25 cellular contexts compared by ENCODE assay signal in the genomic region with DNA sequence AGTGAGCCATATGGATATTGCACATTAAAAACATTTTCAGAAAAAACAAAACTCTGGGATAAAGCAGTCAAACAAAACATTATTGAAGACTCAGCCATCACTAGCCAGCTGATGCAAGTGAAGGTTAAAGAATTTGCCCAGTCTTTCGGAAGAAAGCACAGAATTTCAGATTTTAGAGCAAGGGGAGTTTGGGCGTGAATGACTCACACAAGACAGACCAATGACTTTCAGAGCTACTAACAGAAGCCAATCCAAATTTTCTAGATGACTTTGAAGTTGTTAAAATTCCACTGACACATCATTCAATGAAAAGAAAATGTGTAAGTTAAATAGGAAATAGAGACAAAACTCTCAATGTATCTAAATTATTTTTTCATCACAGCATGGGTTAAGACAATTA. TPM values are rescaled to one million over a fixed set of nuclear protein-coding genes. Genes with fewer than 3 reads are reported as not detected.
A peak's percentile ranks its signal among the peaks of the same experiment; 100 is the strongest.
DNase-seq lines count a peak whose midpoint lies in the region; ATAC-seq lines count a peak whose summit lies in the region.
"Had no signal": no experiment of that assay in that cellular context is flagged by ENCODE, and none has a peak within 500 bp of the region (broad histone marks: within the 10 kb centered on the region; RNA-seq: fewer than 3 reads in every experiment).

No MANE protein-coding gene starts in this region.

- peak overlapping the region; percentile 56 for H3K4me3 Mint-ChIP-seq in activated CD4-positive, alpha-beta T cell treated with anti-CD3 and anti-CD28 coated beads, Interleukin-2, amount 10 ng/mL, durations not matched to agents 24 days and 14 days
- H3K4me3 Mint-ChIP-seq in CD4-positive, alpha-beta memory T cell: peak overlapping the region in 5 of 8 donors; percentile 18 to 100 (median 58)
- H3K4me3 Mint-ChIP-seq in activated T-helper 2 cell treated with anti-CD3 and anti-CD28 coated beads, Interferon-gamma antibody, Interleukin-2, Interleukin-4, amounts not matched to agents 10 μg/mL and 5 μg/mL and 100 μg/mL, durations not matched to agents 14 hours and 24 hours and 36 hours (ENCODE audit: low read depth): no peak overlapping the region
- peak overlapping the region; percentile 99 for H3K4me3 Mint-ChIP-seq in natural killer cell treated with Interleukin-12 subunit alpha and Interleukin-12 subunit beta and Interleukin-15 and Interleukin-18, amount 100 ng/mL, for 72 hours
- H3K4me3 Mint-ChIP-seq: memory B cell had no signal

- ATAC-seq in natural killer cell treated with Interleukin-12 subunit alpha and Interleukin-12 subunit beta and Interleukin-15 and Interleukin-18, amount 100 ng/mL, for 72 hours: no peak
- no peak for ATAC-seq in GM21529 (IDR thresholded peaks at IDR 0.05; ENCODE audit: unreplicated experiment)
- ATAC-seq: pancreas, right lobe of liver, Right ventricle myocardium inferior had no signal

- H3K4me1 ChIP-seq in CD4-positive, alpha-beta memory T cell (ENCODE audit: insufficient read depth, low read length): peaks cover 63% of the 10 kb centered on the region

- peaks cover 7% of the 10 kb centered on the region for H3K9me3 Mint-ChIP-seq in activated CD4-positive, alpha-beta T cell treated with anti-CD3 and anti-CD28 coated beads, Interleukin-2, amount 10 ng/mL, durations not matched to agents 24 days and 14 days
- no peaks in the 10 kb centered on the region for H3K9me3 Mint-ChIP-seq in CD4-positive, alpha-beta memory T cell
- H3K9me3 Mint-ChIP-seq in activated T-helper 2 cell treated with anti-CD3 and anti-CD28 coated beads, Interferon-gamma antibody, Interleukin-2, Interleukin-4, amounts not matched to agents 10 μg/mL and 5 μg/mL and 100 μg/mL, durations not matched to agents 14 hours and 24 hours and 36 hours: peaks cover 4% of the 10 kb centered on the region
- no peaks in the 10 kb centered on the region for H3K9me3 Mint-ChIP-seq in natural killer cell treated with Interleukin-12 subunit alpha and Interleukin-12 subunit beta and Interleukin-15 and Interleukin-18, amount 100 ng/mL, for 72 hours

- no peaks in the 10 kb centered on the region for H3K27me3 ChIP-seq in CD4-positive, alpha-beta memory T cell (ENCODE audit: insufficient read depth, low read length)
- H3K27me3 ChIP-seq: dorsolateral prefrontal cortex, pancreas, right lobe of liver, suprapubic skin, uterus had no signal

- H3K27me3 Mint-ChIP-seq in activated CD4-positive, alpha-beta T cell treated with anti-CD3 and anti-CD28 coated beads, Interleukin-2, amount 10 ng/mL, durations not matched to agents 24 days and 14 days: no peaks in the 10 kb centered on the region
- H3K27me3 Mint-ChIP-seq in CD4-positive, alpha-beta memory T cell: no peaks in the 10 kb centered on the region
- H3K27me3 Mint-ChIP-seq in activated T-helper 2 cell treated with anti-CD3 and anti-CD28 coated beads, Interferon-gamma antibody, Interleukin-2, Interleukin-4, amounts not matched to agents 10 μg/mL and 5 μg/mL and 100 μg/mL, durations not matched to agents 14 hours and 24 hours and 36 hours (ENCODE audit: low read depth): peaks cover under 1% of the 10 kb centered on the region
- no peaks in the 10 kb centered on the region for H3K27me3 Mint-ChIP-seq in natural killer cell treated with Interleukin-12 subunit alpha and Interleukin-12 subunit beta and Interleukin-15 and Interleukin-18, amount 100 ng/mL, for 72 hours
- H3K27me3 Mint-ChIP-seq: memory B cell had no signal

- H3K4me3 ChIP-seq in CD4-positive, alpha-beta memory T cell (ENCODE audit: low read length in 2 of 2): no peak overlapping the region
- H3K4me3 ChIP-seq: pancreas, right lobe of liver, suprapubic skin, uterus had no signal

- H3K36me3 Mint-ChIP-seq in activated CD4-positive, alpha-beta T cell treated with anti-CD3 and anti-CD28 coated beads, Interleukin-2, amount 10 ng/mL, durations not matched to agents 24 days and 14 days (ENCODE audit: low read depth): peaks cover 57% of the 10 kb centered on the region
- peaks cover 51 to 67% of the 10 kb centered on the region in 2 donors for H3K36me3 Mint-ChIP-seq in CD4-positive, alpha-beta memory T cell
- peaks cover 81% of the 10 kb centered on the region for H3K36me3 Mint-ChIP-seq in activated T-helper 2 cell treated with anti-CD3 and anti-CD28 coated beads, Interferon-gamma antibody, Interleukin-2, Interleukin-4, amounts not matched to agents 10 μg/mL and 5 μg/mL and 100 μg/mL, durations not matched to agents 14 hours and 24 hours and 36 hours (ENCODE audit: low read depth)
- peaks cover 43% of the 10 kb centered on the region for H3K36me3 Mint-ChIP-seq in natural killer cell treated with Interleukin-12 subunit alpha and Interleukin-12 subunit beta and Interleukin-15 and Interleukin-18, amount 100 ng/mL, for 72 hours

- no peak for DNase-seq in activated CD4-positive, alpha-beta T cell treated with anti-CD3 and anti-CD28 coated beads, Interleukin-2, amount 10 ng/mL, durations not matched to agents 24 days and 14 days
- DNase-seq in activated CD4-positive, alpha-beta T cell treated with anti-CD3 and anti-CD28 coated beads, Interleukin-2, amount 50 U/mL, for 48 hours: no peak
- no peak for DNase-seq in CD4-positive, alpha-beta memory T cell
- DNase-seq in activated T-helper 2 cell treated with anti-CD3 and anti-CD28 coated beads, Interferon-gamma antibody, Interleukin-2, Interleukin-4, amounts not matched to agents 10 μg/mL and 5 μg/mL and 100 μg/mL, durations not matched to agents 14 hours and 24 hours and 36 hours (ENCODE audit: low spot score): no peak
- no peak for DNase-seq in natural killer cell treated with Interleukin-12 subunit alpha and Interleukin-12 subunit beta and Interleukin-15 and Interleukin-18, amount 100 ng/mL, for 72 hours (ENCODE audit: low spot score)
- no peak for DNase-seq in NCI-H345 treated with DMSO at 0.1 percent for 48 hours (lab: John Stamatoyannopoulos, UW; ENCODE audit: unreplicated experiment)
- no peak for DNase-seq in D341Med (ENCODE audit: low spot score)
- DNase-seq: amygdala; central memory CD4-positive, alpha-beta T cell; dorsolateral prefrontal cortex; GOT3; head of caudate nucleus; NCI-H1048; NCI-H1930; NCI-H226; OCI-M1; pancreas; right lobe of liver; uterus had no signal

- intact Hi-C loops in activated CD4-positive, alpha-beta T cell treated with anti-CD3 and anti-CD28 coated beads, Interleukin-2, amount 10 ng/mL, durations not matched to agents 24 days and 14 days (cut with micrococcal nuclease): loop anchor here (1.0 kb wide), 1 partner anchor 9 kb away; no protein-coding TSS in a partner anchor
- intact Hi-C loops in CD4-positive, alpha-beta memory T cell (cut with micrococcal nuclease): no loop called here
- intact Hi-C loops in activated T-helper 2 cell treated with anti-CD3 and anti-CD28 coated beads, Interferon-gamma antibody, Interleukin-2, Interleukin-4, amounts not matched to agents 10 μg/mL and 5 μg/mL and 100 μg/mL, durations not matched to agents 14 hours and 24 hours and 36 hours (cut with micrococcal nuclease): loop anchor here (1.0 to 10.0 kb wide), 2 partner anchors 9 to 131 kb away; a partner anchor contains a TSS

- peaks cover 59% of the 10 kb centered on the region for H3K4me1 Mint-ChIP-seq in activated CD4-positive, alpha-beta T cell treated with anti-CD3 and anti-CD28 coated beads, Interleukin-2, amount 10 ng/mL, durations not matched to agents 24 days and 14 days
- H3K4me1 Mint-ChIP-seq in CD4-positive, alpha-beta memory T cell: peaks cover 55 to 84% (median 69%) of the 10 kb centered on the region in 4 donors
- H3K4me1 Mint-ChIP-seq in activated T-helper 2 cell treated with anti-CD3 and anti-CD28 coated beads, Interferon-gamma antibody, Interleukin-2, Interleukin-4, amounts not matched to agents 10 μg/mL and 5 μg/mL and 100 μg/mL, durations not matched to agents 14 hours and 24 hours and 36 hours (ENCODE audit: low read depth): peaks cover 56% of the 10 kb centered on the region
- peaks cover 60 to 75% of the 10 kb centered on the region in 2 donors for H3K4me1 Mint-ChIP-seq in natural killer cell treated with Interleukin-12 subunit alpha and Interleukin-12 subunit beta and Interleukin-15 and Interleukin-18, amount 100 ng/mL, for 72 hours (ENCODE audit: low read depth in 2 of 2)

- POLR2A ChIA-PET in CD4-positive, alpha-beta memory T cell (lab: Charles Lee; ENCODE audit: partially characterized antibody): interaction anchor here (3.4 to 34.5 kb wide), 4 partner anchors 11 to 65 kb away, joined by 11 to 1401 read pairs (median 353); a partner anchor contains a TSS

- peaks cover 16% of the 10 kb centered on the region for H3K36me3 ChIP-seq in CD4-positive, alpha-beta memory T cell (ENCODE audit: insufficient read depth, low read length)
- H3K36me3 ChIP-seq: uterus had no signal

- peak overlapping the region; percentile 40 for H3K27ac Mint-ChIP-seq in activated CD4-positive, alpha-beta T cell treated with anti-CD3 and anti-CD28 coated beads, Interleukin-2, amount 10 ng/mL, durations not matched to agents 24 days and 14 days
- H3K27ac Mint-ChIP-seq in CD4-positive, alpha-beta memory T cell: peak overlapping the region in 6 of 7 donors; percentile 47 to 90 (median 65)
- H3K27ac Mint-ChIP-seq in activated T-helper 2 cell treated with anti-CD3 and anti-CD28 coated beads, Interferon-gamma antibody, Interleukin-2, Interleukin-4, amounts not matched to agents 10 μg/mL and 5 μg/mL and 100 μg/mL, durations not matched to agents 14 hours and 24 hours and 36 hours: peak overlapping the region; percentile 33
- peak overlapping the region; percentile 94 to 98 for H3K27ac Mint-ChIP-seq in natural killer cell treated with Interleukin-12 subunit alpha and Interleukin-12 subunit beta and Interleukin-15 and Interleukin-18, amount 100 ng/mL, for 72 hours
- H3K27ac Mint-ChIP-seq: memory B cell had no signal

- no peak overlapping the region for H3K27ac ChIP-seq in CD4-positive, alpha-beta memory T cell (ENCODE audit: low read depth, low read length)
- H3K27ac ChIP-seq: dorsolateral prefrontal cortex, pancreas, right lobe of liver, suprapubic skin, uterus had no signal

- CTCF ChIA-PET in CD4-positive, alpha-beta memory T cell (lab: Charles Lee; ENCODE audit: partially characterized antibody): interaction anchor here (1.4 to 12.1 kb wide), 6 partner anchors 11 to 168 kb away, joined by 4 to 189 read pairs (median 6); a partner anchor contains a TSS

- no peaks in the 10 kb centered on the region for H3K9me3 ChIP-seq in CD4-positive, alpha-beta memory T cell (ENCODE audit: control insufficient read depth in 1 of 2, low read length in 2 of 2)
- H3K9me3 ChIP-seq: pancreas, right lobe of liver, suprapubic skin, uterus had no signal

RNA-seq across cellular contexts. Expression of a gene that starts 4.0 kb away (rescaled TPM):
- total RNA-seq in activated CD4-positive, alpha-beta T cell treated with anti-CD3 and anti-CD28 coated beads, Interleukin-2, amount 10 ng/mL, durations not matched to agents 24 days and 14 days: 51.4 TPM in 2 replicates
- total RNA-seq in CD4-positive, alpha-beta memory T cell: 100 to 1,000 TPM; 127 to 134 TPM
- polyA plus RNA-seq in CD4-positive, alpha-beta memory T cell: 100 to 1,000 TPM; 132 to 147 TPM
- 46.6 and 49.6 TPM in 2 replicates for total RNA-seq in activated T-helper 2 cell treated with anti-CD3 and anti-CD28 coated beads, Interferon-gamma antibody, Interleukin-2, Interleukin-4, amounts not matched to agents 10 μg/mL and 5 μg/mL and 100 μg/mL, durations not matched to agents 14 hours and 24 hours and 36 hours
- 10 to 100 TPM; 44.0 to 55.1 TPM for total RNA-seq in natural killer cell treated with Interleukin-12 subunit alpha and Interleukin-12 subunit beta and Interleukin-15 and Interleukin-18, amount 100 ng/mL, for 72 hours

RNA-seq across cellular contexts. Expression of a gene that starts 10.3 kb away (rescaled TPM):
- 20.1 and 21.4 TPM in 2 replicates for total RNA-seq in activated CD4-positive, alpha-beta T cell treated with anti-CD3 and anti-CD28 coated beads, Interleukin-2, amount 10 ng/mL, durations not matched to agents 24 days and 14 days
- 10 to 100 TPM; 35.3 to 37.8 TPM for total RNA-seq in CD4-positive, alpha-beta memory T cell
- 10 to 100 TPM; 72.6 to 76.2 TPM for polyA plus RNA-seq in CD4-positive, alpha-beta memory T cell
- total RNA-seq in activated T-helper 2 cell treated with anti-CD3 and anti-CD28 coated beads, Interferon-gamma antibody, Interleukin-2, Interleukin-4, amounts not matched to agents 10 μg/mL and 5 μg/mL and 100 μg/mL, durations not matched to agents 14 hours and 24 hours and 36 hours: 18.2 and 20.8 TPM in 2 replicates
- 10 to 100 TPM; 15.9 to 16.7 TPM for total RNA-seq in natural killer cell treated with Interleukin-12 subunit alpha and Interleukin-12 subunit beta and Interleukin-15 and Interleukin-18, amount 100 ng/mL, for 72 hours

RNA-seq across cellular contexts. Expression of a gene that starts 12.0 kb away (rescaled TPM):
- 2.1 and 2.8 TPM in 2 replicates for total RNA-seq in activated CD4-positive, alpha-beta T cell treated with anti-CD3 and anti-CD28 coated beads, Interleukin-2, amount 10 ng/mL, durations not matched to agents 24 days and 14 days
- 1 to 10 TPM; 2.0 to 2.1 TPM for total RNA-seq in CD4-positive, alpha-beta memory T cell
- polyA plus RNA-seq in CD4-positive, alpha-beta memory T cell: 1 to 10 TPM; 1.3 to 3.9 TPM
- total RNA-seq in activated T-helper 2 cell treated with anti-CD3 and anti-CD28 coated beads, Interferon-gamma antibody, Interleukin-2, Interleukin-4, amounts not matched to agents 10 μg/mL and 5 μg/mL and 100 μg/mL, durations not matched to agents 14 hours and 24 hours and 36 hours: 3.4 and 5.8 TPM in 2 replicates
- 1 to 10 TPM; 4.5 to 5.1 TPM for total RNA-seq in natural killer cell treated with Interleukin-12 subunit alpha and Interleukin-12 subunit beta and Interleukin-15 and Interleukin-18, amount 100 ng/mL, for 72 hours
- total RNA-seq: endothelial cell of umbilical vein, myocyte, Right ventricle myocardium inferior had no signal
- polyA plus RNA-seq: endothelial cell of umbilical vein had no signal

Comparison
In these comparisons a context has a peak if more than half of its experiments do, and no peak if none do; other contexts are left out.
1. H3K27ac Mint-ChIP-seq: peak in every context shown above with its lines; median percentile 96 in natural killer cell treated with Interleukin-12 subunit alpha and Interleukin-12 subunit beta and Interleukin-15 and Interleukin-18, amount 100 ng/mL, for 72 hours; 65 in CD4-positive, alpha-beta memory T cell; 40 in activated CD4-positive, alpha-beta T cell treated with anti-CD3 and anti-CD28 coated beads, Interleukin-2, amount 10 ng/mL, durations not matched to agents 24 days and 14 days; 33 in activated T-helper 2 cell treated with anti-CD3 and anti-CD28 coated beads, Interferon-gamma antibody, Interleukin-2, Interleukin-4, amounts not matched to agents 10 μg/mL and 5 μg/mL and 100 μg/mL, durations not matched to agents 14 hours and 24 hours and 36 hours.